8 cellular contexts compared by ENCODE assay signal in the genomic region with DNA sequence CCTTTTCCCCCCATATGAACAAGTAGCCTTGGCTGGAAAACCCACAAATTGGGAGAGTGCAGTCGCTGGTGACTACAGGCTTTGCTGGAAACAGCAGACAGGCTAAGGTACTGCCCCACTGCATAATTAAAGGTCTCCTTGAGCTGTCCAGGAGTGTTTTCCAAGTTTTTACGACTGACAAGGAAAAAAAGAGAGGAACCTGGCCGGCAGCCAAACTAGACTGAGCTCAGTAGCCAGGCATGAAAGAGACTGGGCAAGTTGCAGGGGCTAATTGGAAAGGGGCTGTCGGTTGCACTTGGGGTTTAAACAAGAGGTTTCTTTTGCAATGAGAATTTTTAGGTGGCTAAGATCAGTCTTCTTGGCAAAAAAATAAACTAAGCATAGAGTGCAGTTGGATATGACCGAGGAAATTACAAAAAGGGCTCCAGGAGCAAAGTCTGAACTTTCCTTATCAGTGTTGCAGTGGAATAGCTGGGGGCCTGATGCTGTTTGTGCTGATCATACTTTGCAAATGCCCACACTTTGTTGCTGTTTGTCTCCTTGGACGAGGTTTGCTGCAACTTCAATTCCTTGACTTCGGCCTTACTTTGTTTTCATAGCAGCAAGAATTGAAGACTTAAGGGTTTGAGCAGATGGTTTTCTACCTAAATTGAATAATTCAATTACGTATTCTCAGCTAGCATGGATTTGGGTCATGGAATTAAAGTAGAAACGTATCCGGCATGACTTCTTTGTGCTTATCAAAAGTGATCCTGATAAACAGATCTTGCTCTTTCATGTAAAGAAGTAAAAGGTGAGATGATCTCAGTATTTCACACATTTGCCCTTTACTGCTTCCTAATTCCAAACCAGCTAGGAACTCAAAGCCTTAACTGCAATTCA. TPM values are rescaled to one million over a fixed set of nuclear protein-coding genes. Genes with fewer than 3 reads are reported as not detected.
DNase-seq lines count a peak whose midpoint lies in the region; ATAC-seq and TF ChIP-seq lines count a peak whose summit lies in the region.

No MANE protein-coding gene starts in this region.

- no peak for TF ChIP-seq EP300 in gastroesophageal sphincter (IDR thresholded peaks at IDR 0.05)

- no peaks in the 10 kb centered on the region for H3K36me3 Mint-ChIP-seq in osteocyte (ENCODE audit: unreplicated experiment)
- no peaks in the 10 kb centered on the region for H3K36me3 Mint-ChIP-seq in naive thymus-derived CD4-positive, alpha-beta T cell
- no peaks in the 10 kb centered on the region for H3K36me3 Mint-ChIP-seq in activated CD4-positive, alpha-beta memory T cell treated with anti-CD3 and anti-CD28 coated beads for 36 hours

- no peaks in the 10 kb centered on the region for H3K27me3 ChIP-seq in gastroesophageal sphincter
- H3K27me3 ChIP-seq in naive thymus-derived CD4-positive, alpha-beta T cell (ENCODE audit: control insufficient read depth in 2 of 2, insufficient read depth in 2 of 2, low read length in 2 of 2) = no peaks in the 10 kb centered on the region

- H3K4me1 Mint-ChIP-seq in osteocyte (ENCODE audit: unreplicated experiment) = peaks cover 40% of the 10 kb centered on the region
- peaks cover 5 to 12% (median 8%) of the 10 kb centered on the region in 7 donors for H3K4me1 Mint-ChIP-seq in naive thymus-derived CD4-positive, alpha-beta T cell
- H3K4me1 Mint-ChIP-seq in activated CD4-positive, alpha-beta memory T cell treated with anti-CD3 and anti-CD28 coated beads for 36 hours (ENCODE audit: low read depth) = peaks cover 5% of the 10 kb centered on the region

- CTCF ChIA-PET in naive thymus-derived CD4-positive, alpha-beta T cell (lab: Charles Lee) = no interaction called here
- CTCF ChIA-PET in GM10248 (lab: Yijun Ruan, JAX) = interaction anchor here (1.0 kb wide), 1 partner anchor 15 kb away, joined by 3 read pairs; no protein-coding TSS in a partner anchor
- CTCF ChIA-PET in activated CD4-positive, alpha-beta memory T cell treated with anti-CD3 and anti-CD28 coated beads for 36 hours (lab: Charles Lee) = interaction anchor here (0.7 kb wide), 1 partner anchor 1119 kb away, joined by 3 read pairs; no protein-coding TSS in a partner anchor

- H3K27me3 Mint-ChIP-seq in osteocyte (ENCODE audit: unreplicated experiment) = no peaks in the 10 kb centered on the region
- peaks cover 36 to 49% (median 46%) of the 10 kb centered on the region in 5 donors for H3K27me3 Mint-ChIP-seq in naive thymus-derived CD4-positive, alpha-beta T cell
- peaks cover 35% of the 10 kb centered on the region for H3K27me3 Mint-ChIP-seq in activated CD4-positive, alpha-beta memory T cell treated with anti-CD3 and anti-CD28 coated beads for 36 hours

- peak overlapping the region; percentile 97 for H3K27ac Mint-ChIP-seq in osteocyte (ENCODE audit: unreplicated experiment)
- no peak overlapping the region for H3K27ac Mint-ChIP-seq in naive thymus-derived CD4-positive, alpha-beta T cell
- H3K27ac Mint-ChIP-seq in activated CD4-positive, alpha-beta memory T cell treated with anti-CD3 and anti-CD28 coated beads for 36 hours = no peak overlapping the region

- intact Hi-C loops in naive thymus-derived CD4-positive, alpha-beta T cell (cut with micrococcal nuclease) = no loop called here
- intact Hi-C loops in activated CD4-positive, alpha-beta memory T cell treated with anti-CD3 and anti-CD28 coated beads for 36 hours (cut with micrococcal nuclease) = no loop called here

- TF ChIP-seq CTCF in gastroesophageal sphincter (IDR thresholded peaks at IDR 0.05) (no peak), osteocyte (IDR thresholded peaks at IDR 0.05) (no peak), GM10248 (IDR thresholded peaks at IDR 0.05; ENCODE audit: control extremely low read depth, extremely low read depth, low read depth, missing control alignments) (no peak)

- no peaks in the 10 kb centered on the region for H3K9me3 ChIP-seq in gastroesophageal sphincter
- H3K9me3 ChIP-seq in naive thymus-derived CD4-positive, alpha-beta T cell (ENCODE audit: control insufficient read depth in 2 of 3, low read length in 3 of 3) = no peaks in the 10 kb centered on the region

- 8 to 12% methylated on average over 9 to 10 of the region's 10 CpGs for WGBS in gastroesophageal sphincter (ENCODE audit: low coverage in 1 of 2), 2 donors

- peak overlapping the region; percentile 97 for H3K4me3 Mint-ChIP-seq in osteocyte (ENCODE audit: unreplicated experiment)
- H3K4me3 Mint-ChIP-seq in naive thymus-derived CD4-positive, alpha-beta T cell = no peak overlapping the region
- H3K4me3 Mint-ChIP-seq in activated CD4-positive, alpha-beta memory T cell treated with anti-CD3 and anti-CD28 coated beads for 36 hours = no peak overlapping the region

- peaks cover 0 to 44% (median 7%) of the 10 kb centered on the region in 3 donors for H3K4me1 ChIP-seq in gastroesophageal sphincter
- H3K4me1 ChIP-seq in naive thymus-derived CD4-positive, alpha-beta T cell (ENCODE audit: control insufficient read depth in 2 of 2, insufficient read depth in 2 of 2, low read length in 2 of 2) = no peaks in the 10 kb centered on the region

- H3K9me3 Mint-ChIP-seq in osteocyte (ENCODE audit: unreplicated experiment) = peaks cover 3% of the 10 kb centered on the region
- peaks cover 0 to 4% (median 0%) of the 10 kb centered on the region in 11 donors for H3K9me3 Mint-ChIP-seq in naive thymus-derived CD4-positive, alpha-beta T cell
- H3K9me3 Mint-ChIP-seq in activated CD4-positive, alpha-beta memory T cell treated with anti-CD3 and anti-CD28 coated beads for 36 hours = peaks cover under 1% of the 10 kb centered on the region

- DNase-seq in HK-2 (ENCODE audit: unreplicated experiment) = peak; percentile 75
- DNase-seq in SK-N-DZ (ENCODE audit: low spot score) = peak; percentile 73
- no peak for DNase-seq in osteocyte (ENCODE audit: extremely low spot score, unreplicated experiment)
- no peak for DNase-seq in MV-4-11 (lab: John Stamatoyannopoulos, UW)
- no peak for DNase-seq in naive thymus-derived CD4-positive, alpha-beta T cell
- no peak for DNase-seq in GM10248 (ENCODE audit: extremely low spot score)
- DNase-seq in activated CD4-positive, alpha-beta memory T cell treated with anti-CD3 and anti-CD28 coated beads for 36 hours = no peak

- H3K36me3 ChIP-seq in gastroesophageal sphincter = no peaks in the 10 kb centered on the region
- H3K36me3 ChIP-seq in naive thymus-derived CD4-positive, alpha-beta T cell (ENCODE audit: control insufficient read depth in 2 of 3, insufficient read depth in 3 of 3, low read length in 3 of 3) = no peaks in the 10 kb centered on the region

- H3K4me3 ChIP-seq in gastroesophageal sphincter = peak overlapping the region; percentile 60 to 82
- no peak overlapping the region for H3K4me3 ChIP-seq in naive thymus-derived CD4-positive, alpha-beta T cell (ENCODE audit: low read length)

- TF ChIP-seq POLR2A in gastroesophageal sphincter (IDR thresholded peaks at IDR 0.05) = no peak

- no peak for ATAC-seq in gastroesophageal sphincter
- no peak for ATAC-seq in naive thymus-derived CD4-positive, alpha-beta T cell

- POLR2A ChIA-PET in naive thymus-derived CD4-positive, alpha-beta T cell (lab: Charles Lee) = no interaction called here
- POLR2A ChIA-PET in GM10248 (lab: Yijun Ruan, JAX) = no interaction called here
- POLR2A ChIA-PET in activated CD4-positive, alpha-beta memory T cell treated with anti-CD3 and anti-CD28 coated beads for 36 hours (lab: Charles Lee) = no interaction called here

- H3K27ac ChIP-seq in gastroesophageal sphincter = peak overlapping the region; percentile 81 to 96 (median 90)
- no peak overlapping the region for H3K27ac ChIP-seq in naive thymus-derived CD4-positive, alpha-beta T cell (ENCODE audit: low read depth, low read length)

RNA-seq across cellular contexts. Expression of a gene that starts 2.2 kb away (rescaled TPM):
- polyA plus RNA-seq in SK-N-DZ (2014; cell fraction: cytosol; rRNA removed) = 95.4 and 102 TPM in 2 replicates
- 255 and 263 TPM in 2 replicates for polyA plus RNA-seq in SK-N-DZ (2014; cell fraction: nucleus; rRNA removed)
- total RNA-seq in gastroesophageal sphincter = 10 to 100 TPM; 43.3 to 64.8 (median 50.3) TPM
- 36.7 and 44.2 TPM in 2 replicates for total RNA-seq in osteocyte
- not detected for total RNA-seq in naive thymus-derived CD4-positive, alpha-beta T cell
- not detected for polyA plus RNA-seq in naive thymus-derived CD4-positive, alpha-beta T cell
- total RNA-seq in activated CD4-positive, alpha-beta memory T cell treated with anti-CD3 and anti-CD28 coated beads for 36 hours = not detected

Comparison
In these comparisons a context has a peak if more than half of its experiments do, and no peak if none do; other contexts are left out.
1. DNase-seq: peak in HK-2 (single experiment) and SK-N-DZ (single experiment); none in osteocyte (single experiment), MV-4-11 (single experiment), naive thymus-derived CD4-positive, alpha-beta T cell (0 of 9), GM10248 (single experiment) and activated CD4-positive, alpha-beta memory T cell treated with anti-CD3 and anti-CD28 coated beads for 36 hours (single experiment).
2. RNA of a gene that starts 2.2 kb away (total RNA-seq): 43.3 to 64.8 TPM in gastroesophageal sphincter and 36.7 to 44.2 TPM in osteocyte; not detected in naive thymus-derived CD4-positive, alpha-beta T cell and not detected in activated CD4-positive, alpha-beta memory T cell treated with anti-CD3 and anti-CD28 coated beads for 36 hours; every median in the first group is over 10 times any median in the second.